1 cellular context compared by ENCODE assay signal in the genomic region with DNA sequence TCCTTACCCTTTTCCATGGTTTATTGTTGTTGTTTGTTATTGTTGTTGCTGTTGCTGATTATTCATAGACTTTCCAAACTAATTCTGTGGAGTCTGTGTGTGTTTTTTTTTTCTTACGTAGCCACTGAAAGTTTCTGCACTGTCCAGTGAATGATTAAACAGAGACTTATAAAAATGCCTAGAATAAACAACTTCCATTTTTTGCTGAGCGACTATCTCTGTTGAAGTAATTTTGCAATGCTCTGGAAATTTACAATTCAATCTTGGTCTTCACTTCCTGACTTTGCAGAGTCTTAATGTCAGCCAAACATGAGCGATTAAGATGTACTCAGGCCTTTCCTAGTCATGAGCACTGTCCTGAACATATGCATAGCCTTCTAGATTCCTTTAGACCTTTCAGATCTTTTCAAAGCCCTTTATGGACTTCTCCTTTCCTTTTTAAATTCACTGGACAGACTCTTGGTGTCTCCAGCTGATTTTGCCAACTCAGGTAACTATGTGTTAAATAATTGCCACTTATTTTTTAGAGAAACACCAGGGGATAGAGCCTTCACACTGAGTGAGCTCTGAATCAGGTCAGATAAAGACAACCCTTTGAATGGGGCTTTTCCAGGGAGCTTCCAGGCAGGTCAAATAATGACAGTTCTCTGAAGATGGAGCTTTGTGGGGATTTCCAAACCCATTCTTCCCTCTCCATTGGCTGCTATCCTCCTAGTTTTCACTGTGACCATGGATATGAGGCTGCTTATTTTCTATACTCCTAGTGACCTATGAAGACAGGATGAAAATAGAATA.
TF ChIP-seq lines count a peak whose summit lies in the region.

No MANE protein-coding gene starts in this region.

TF ChIP-seq in WTC11, 78 proteins besides CTCF, POLR2A, EP300 and RAD21:
- TF ChIP-seq, protein P1, sequence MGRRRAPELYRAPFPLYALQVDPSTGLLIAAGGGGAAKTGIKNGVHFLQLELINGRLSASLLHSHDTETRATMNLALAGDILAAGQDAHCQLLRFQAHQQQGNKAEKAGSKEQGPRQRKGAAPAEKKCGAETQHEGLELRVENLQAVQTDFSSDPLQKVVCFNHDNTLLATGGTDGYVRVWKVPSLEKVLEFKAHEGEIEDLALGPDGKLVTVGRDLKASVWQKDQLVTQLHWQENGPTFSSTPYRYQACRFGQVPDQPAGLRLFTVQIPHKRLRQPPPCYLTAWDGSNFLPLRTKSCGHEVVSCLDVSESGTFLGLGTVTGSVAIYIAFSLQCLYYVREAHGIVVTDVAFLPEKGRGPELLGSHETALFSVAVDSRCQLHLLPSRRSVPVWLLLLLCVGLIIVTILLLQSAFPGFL (CRISPR knock-in tag; IDR thresholded peaks at IDR 0.05; ENCODE audit: borderline replicate concordance) = no peak
- TF ChIP-seq NR1H2 (CRISPR knock-in tag; IDR thresholded peaks at IDR 0.05) (no peak), NFATC4 (CRISPR knock-in tag; IDR thresholded peaks at IDR 0.05) (no peak), NR3C1 (CRISPR knock-in tag; conservative IDR thresholded peaks at IDR 0.05; ENCODE audit: low read depth) (no peak), RELA (CRISPR knock-in tag; IDR thresholded peaks at IDR 0.05; ENCODE audit: borderline replicate concordance) (no peak), FOXJ3 (CRISPR knock-in tag; IDR thresholded peaks at IDR 0.05; ENCODE audit: borderline replicate concordance) (no peak), SOX15 (CRISPR knock-in tag; IDR thresholded peaks at IDR 0.05) (no peak)
- TF ChIP-seq, protein P2, sequence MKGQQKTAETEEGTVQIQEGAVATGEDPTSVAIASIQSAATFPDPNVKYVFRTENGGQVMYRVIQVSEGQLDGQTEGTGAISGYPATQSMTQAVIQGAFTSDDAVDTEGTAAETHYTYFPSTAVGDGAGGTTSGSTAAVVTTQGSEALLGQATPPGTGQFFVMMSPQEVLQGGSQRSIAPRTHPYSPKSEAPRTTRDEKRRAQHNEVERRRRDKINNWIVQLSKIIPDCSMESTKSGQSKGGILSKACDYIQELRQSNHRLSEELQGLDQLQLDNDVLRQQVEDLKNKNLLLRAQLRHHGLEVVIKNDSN (CRISPR knock-in tag; IDR thresholded peaks at IDR 0.05) = no peak
